ENCODE assay signal across 31 cellular contexts in the genomic region with DNA sequence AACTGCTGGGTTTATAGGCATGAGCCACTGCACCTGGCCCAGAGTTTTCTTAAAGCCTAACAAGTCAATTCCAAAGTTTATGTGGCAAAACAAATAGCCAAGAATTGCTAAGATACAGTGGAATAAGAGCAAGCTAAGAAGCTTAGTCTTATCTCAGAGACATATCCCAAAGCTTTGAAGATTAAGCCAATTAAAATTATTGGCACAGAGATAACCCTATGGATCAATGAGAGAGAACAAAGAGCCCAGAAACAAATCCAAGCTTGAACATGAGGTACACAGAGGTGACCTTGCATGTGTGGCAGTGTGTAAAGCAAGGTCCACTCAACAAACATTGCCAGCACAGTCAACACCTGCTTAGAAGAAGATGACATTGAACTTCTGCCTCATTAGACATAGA. TPM values are rescaled to one million over a fixed set of nuclear protein-coding genes. Genes with fewer than 3 reads are reported as not detected.
"Had no signal": no experiment of that assay in that cellular context is flagged by ENCODE, and none has a peak within 500 bp of the region (broad histone marks: within the 10 kb centered on the region; RNA-seq: fewer than 3 reads in every experiment).

No MANE protein-coding gene starts in this region.

- ATAC-seq: left cardiac atrium; left lung; lower lobe of right lung; naive thymus-derived CD4-positive, alpha-beta T cell; natural killer cell treated with Interleukin-12 subunit alpha and Interleukin-12 subunit beta and Interleukin-15 and Interleukin-18, amount 100 ng/mL, for 72 hours; right cardiac atrium; stimulated activated memory B cell treated with anti-CD40 and anti-IgM and Interleukin-4, amounts not matched to agents 10 μg/mL and 1 μg/mL and 100 μg/mL, for 72 hours; stimulated activated naive CD8-positive, alpha-beta T cell treated with anti-CD3 and anti-CD28 coated beads, Interleukin-15, amount 100 ng/mL, for 72 hours had no signal

- DNase-seq: hippocampal formation; kidney glomerular epithelial cell; left cardiac atrium; left lung; lower lobe of right lung; mammary epithelial cell; mesenchymal stem cell; naive thymus-derived CD4-positive, alpha-beta T cell; ovary; posterior cingulate gyrus; retina; right cardiac atrium; sigmoid colon; stimulated activated CD4-positive, alpha-beta T cell treated with anti-CD3 and anti-CD28 coated beads, Interleukin-1b, Interleukin-23, amount 100 ng/mL, for 48 hours; stimulated activated CD4-positive, alpha-beta T cell treated with anti-CD3 and anti-CD28 coated beads, Interleukin-2, amount 100 ng/mL, for 48 hours; stimulated activated CD4-positive, alpha-beta T cell treated with anti-CD3 and anti-CD28 coated beads, Interleukin-4, amount 100 ng/mL, for 4 hours; stimulated activated CD8-positive, alpha-beta memory T cell treated with anti-CD3 and anti-CD28 coated beads, Interleukin-4, amount 100 ng/mL, for 48 hours; stimulated activated naive CD4-positive, alpha-beta T cell treated with Interleukin-2 at 50 U/mL for 16 hours; stimulated activated naive CD8-positive, alpha-beta T cell treated with anti-CD3 and anti-CD28 coated beads, Interleukin-15, amount 100 ng/mL, for 72 hours; substantia nigra; uterus had no signal

- H3K27ac ChIP-seq: left lung, lower lobe of right lung, ovary, prostate gland, sigmoid colon, tibial nerve, uterus had no signal

- H3K27me3 ChIP-seq: left lung, ovary, tibial nerve, uterus had no signal

- H3K36me3 ChIP-seq: left lung, lower lobe of right lung, ovary, prostate gland, sigmoid colon, tibial nerve, uterus had no signal

- H3K9me3 ChIP-seq: left lung, lower lobe of right lung, ovary, prostate gland, sigmoid colon, tibial nerve, uterus had no signal

- H3K4me1 ChIP-seq: left lung, lower lobe of right lung, prostate gland, sigmoid colon, tibial nerve, uterus had no signal

- FAIRE-seq: keratinocyte had no signal

- H3K4me3 ChIP-seq: left lung, lower lobe of right lung, ovary, prostate gland, sigmoid colon, smooth muscle cell, tibial nerve, uterus had no signal

RNA-seq across cellular contexts. Expression of gene BTNL3, which starts 13.3 kb away (rescaled TPM):
- total RNA-seq: lower lobe of right lung; mammary epithelial cell; myocyte; naive thymus-derived CD4-positive, alpha-beta T cell; natural killer cell treated with Interleukin-12 subunit alpha and Interleukin-12 subunit beta and Interleukin-15 and Interleukin-18, amount 100 ng/mL, for 72 hours; smooth muscle cell; temporal lobe; tibial nerve; ureter; uterus had no signal
- polyA plus RNA-seq: keratinocyte; mammary epithelial cell; naive thymus-derived CD4-positive, alpha-beta T cell; neural cell; ovary; smooth muscle cell had no signal

RNA-seq across cellular contexts. Expression of gene BTNL9, which starts 38.1 kb away (rescaled TPM):
- total RNA-seq: myocyte; natural killer cell treated with Interleukin-12 subunit alpha and Interleukin-12 subunit beta and Interleukin-15 and Interleukin-18, amount 100 ng/mL, for 72 hours; smooth muscle cell had no signal
- polyA plus RNA-seq: naive thymus-derived CD4-positive, alpha-beta T cell; smooth muscle cell had no signal
